In genomic region chr21:27202301-27202700, GRCh38 we compare ENCODE assay signal across 18 cellular contexts.
"Had no signal": no experiment of that assay in that cellular context is flagged by ENCODE, and none has a peak within 500 bp of the region (broad histone marks: within the 10 kb centered on the region; RNA-seq: fewer than 3 reads in every experiment).

No MANE protein-coding gene starts in this region.

- H3K36me3 ChIP-seq: esophagus muscularis mucosa, gastroesophageal sphincter, stomach, thoracic aorta, transverse colon had no signal

- H3K4me3 Mint-ChIP-seq: naive thymus-derived CD8-positive, alpha-beta T cell; neural crest cell had no signal

- ATAC-seq: gastroesophageal sphincter; mucosa of descending colon; naive thymus-derived CD8-positive, alpha-beta T cell; right cardiac atrium had no signal

- H3K27me3 ChIP-seq: dorsolateral prefrontal cortex, esophagus muscularis mucosa, gastroesophageal sphincter, stomach, transverse colon had no signal

- H3K27ac ChIP-seq: dorsolateral prefrontal cortex, epithelial cell of prostate, esophagus muscularis mucosa, gastroesophageal sphincter, stomach, thoracic aorta, transverse colon had no signal

- H3K27me3 Mint-ChIP-seq: naive thymus-derived CD8-positive, alpha-beta T cell had no signal

- H3K4me3 ChIP-seq: dorsolateral prefrontal cortex, esophagus muscularis mucosa, gastroesophageal sphincter, mucosa of descending colon, stomach, thoracic aorta, transverse colon had no signal

- DNase-seq: cortex of kidney; dorsolateral prefrontal cortex; effector memory CD4-positive, alpha-beta T cell; glutamatergic neuron; mucosa of descending colon; naive thymus-derived CD8-positive, alpha-beta T cell; right cardiac atrium; small intestine; stimulated activated CD4-positive, alpha-beta T cell treated with anti-CD3 and anti-CD28 coated beads, Interleukin-12 subunit alpha, Interleukin-12 subunit beta, amount 100 ng/mL, for 4 hours; stimulated activated naive CD4-positive, alpha-beta T cell; stomach; substantia nigra; transverse colon had no signal

- H3K4me1 ChIP-seq: stomach, transverse colon had no signal

- H3K9me3 ChIP-seq: esophagus muscularis mucosa, gastroesophageal sphincter, mucosa of descending colon, stomach, thoracic aorta, transverse colon had no signal

- H3K4me1 Mint-ChIP-seq: naive thymus-derived CD8-positive, alpha-beta T cell had no signal
